15 cellular contexts compared by ENCODE assay signal in the genomic region with DNA sequence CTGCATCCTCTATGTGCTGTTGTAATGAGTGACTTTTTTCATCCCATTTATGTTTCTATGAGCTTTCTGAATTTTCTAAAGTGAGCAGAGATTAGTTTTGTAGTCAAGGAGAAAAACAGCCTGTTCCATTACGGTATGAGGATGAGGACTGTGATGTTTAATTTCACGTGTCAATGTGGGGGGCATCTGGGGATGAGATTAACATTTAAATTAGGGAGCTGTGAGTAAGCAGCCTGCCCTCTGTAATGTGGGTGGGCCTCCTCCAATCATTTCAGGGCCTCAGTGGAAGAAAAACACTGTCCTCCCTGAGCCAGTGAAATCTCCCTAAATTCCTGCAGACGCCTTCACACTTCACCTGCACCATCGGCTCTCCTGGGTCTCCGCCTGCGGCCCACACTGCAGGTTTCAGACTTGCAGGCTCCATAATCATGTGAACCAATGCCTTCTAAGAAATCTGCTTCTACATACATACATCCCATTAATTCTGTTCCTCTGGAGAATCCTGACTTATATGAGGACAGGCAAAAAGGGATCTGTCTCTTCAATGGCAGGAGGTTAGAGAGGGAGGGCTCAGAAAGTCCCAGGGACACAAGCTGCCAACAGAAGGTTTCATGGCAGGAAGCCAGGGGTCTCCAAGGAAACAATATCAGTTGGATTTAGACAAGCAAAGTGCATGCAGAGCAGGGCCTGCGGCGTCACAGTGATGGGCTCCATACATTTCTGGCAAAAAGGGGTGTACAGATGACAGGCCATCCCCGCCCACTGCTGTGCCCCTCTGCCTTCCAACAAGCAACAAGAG.
A peak's percentile ranks its signal among the peaks of the same experiment; 100 is the strongest.
DNase-seq lines count a peak whose midpoint lies in the region; ATAC-seq, FAIRE-seq and TF ChIP-seq lines count a peak whose summit lies in the region.
"Had no signal": no experiment of that assay in that cellular context is flagged by ENCODE, and none has a peak within 500 bp of the region (broad histone marks: within the 10 kb centered on the region; RNA-seq: fewer than 3 reads in every experiment).

No MANE protein-coding gene starts in this region.

- H3K79me2 ChIP-seq in PC-3 (ENCODE audit: low read length) = 0 out of 2 replicates have a peak, but pooled peaks cover 6% of the 10 kb centered on the region

- no peak for FAIRE-seq in HTR-8/SVneo (lab: Jason Lieb, UNC)
- FAIRE-seq: urothelium cell line had no signal

- H3K36me3 ChIP-seq in muscle layer of colon (ENCODE audit: insufficient read depth, low read length) = peaks cover 31% of the 10 kb centered on the region
- peaks cover 23% of the 10 kb centered on the region for H3K36me3 ChIP-seq in PC-3 (ENCODE audit: low read depth, low read length)

- H3K27ac ChIP-seq in muscle layer of colon (ENCODE audit: low read depth, low read length) = peak overlapping the region; percentile 1
- H3K27ac ChIP-seq in PC-3 (ENCODE audit: low read length) = no peak overlapping the region
- H3K27ac ChIP-seq: epithelial cell of prostate, skin epidermis, VCaP had no signal

- no peaks in the 10 kb centered on the region for H4K20me1 ChIP-seq in PC-3 (ENCODE audit: low read length)

- H3K4me3 Mint-ChIP-seq in brain = peak overlapping the region in 2 of 5 experiments; percentile 3
- H3K4me3 Mint-ChIP-seq: activated T-cell treated with anti-CD3 and anti-CD28 coated beads, Interleukin-2, amount 50 U/mL, for 72 hours; B cell had no signal

- peaks cover 64% of the 10 kb centered on the region for H3K36me3 Mint-ChIP-seq in brain

- H3K27me3 ChIP-seq in muscle layer of colon (ENCODE audit: control insufficient read depth in 1 of 2, insufficient read depth in 2 of 2, low read length in 2 of 2) (no peaks in the 10 kb centered on the region), PC-3 (ENCODE audit: low read length) (no peaks in the 10 kb centered on the region)

- CTCF ChIA-PET in PC-3 (lab: Charles Lee) = no interaction called here

- peaks cover 90% of the 10 kb centered on the region for H3K4me1 Mint-ChIP-seq in brain
- H3K4me1 Mint-ChIP-seq: B cell had no signal

- ATAC-seq in HG02870 (IDR thresholded peaks at IDR 0.05; ENCODE audit: unreplicated experiment) = no peak
- ATAC-seq in PC-3 = no peak
- ATAC-seq: activated T-cell treated with anti-CD3 and anti-CD28 coated beads, Interleukin-2, amount 50 U/mL, for 72 hours had no signal

- no peaks in the 10 kb centered on the region for H3K9me3 Mint-ChIP-seq in brain
- H3K9me3 Mint-ChIP-seq: activated T-cell treated with anti-CD3 and anti-CD28 coated beads, Interleukin-2, amount 50 U/mL, for 72 hours had no signal

- TF ChIP-seq CTCF in brain (conservative IDR thresholded peaks at IDR 0.05) (no peak), PC-3 (conservative IDR thresholded peaks at IDR 0.05; ENCODE audit: low read depth, low read length) (no peak)

- H3K27ac Mint-ChIP-seq in brain = peak overlapping the region; percentile 38 to 96 (median 80)
- H3K27ac Mint-ChIP-seq: activated T-cell treated with anti-CD3 and anti-CD28 coated beads, Interleukin-2, amount 50 U/mL, for 72 hours; B cell had no signal

- intact Hi-C loops in PC-3 (cut with micrococcal nuclease) = no loop called here

- no TSS peak for BruUV-seq in PC-3 (replicated peaks; lab: Mats Ljungman, UMichigan)

- H3K4me1 ChIP-seq in muscle layer of colon (ENCODE audit: insufficient read depth, low read length) (peaks cover 44% of the 10 kb centered on the region), PC-3 (ENCODE audit: insufficient read depth, low read length) (no peaks in the 10 kb centered on the region)

- H3K9ac ChIP-seq in muscle layer of colon (ENCODE audit: low read length) = no peak overlapping the region
- H3K9ac ChIP-seq in PC-3 (ENCODE audit: low read length) = no peak overlapping the region

- peaks cover 10% of the 10 kb centered on the region for H3K27me3 Mint-ChIP-seq in brain
- H3K27me3 Mint-ChIP-seq: B cell had no signal

- H3F3A ChIP-seq in PC-3 (ENCODE audit: low read length, unreplicated experiment) = no peaks in the 10 kb centered on the region

- H3K9me2 ChIP-seq in PC-3 (replicated peaks; ENCODE audit: low read length) = no peaks in the 10 kb centered on the region

- no peak overlapping the region for H3K4me2 ChIP-seq in PC-3 (ENCODE audit: low read length)

- no peak overlapping the region for H3K4me3 ChIP-seq in muscle layer of colon (ENCODE audit: low read depth in 1 of 2, low read length in 2 of 2)
- H3K4me3 ChIP-seq in PC-3 (ENCODE audit: low read length) = no peak overlapping the region
- H3K4me3 ChIP-seq: skin epidermis had no signal

- DNase-seq in DMS 273 treated with DMSO at 0.1 percent for 48 hours (lab: John Stamatoyannopoulos, UW) = peak; percentile 45
- DNase-seq in NCI-H2171 (lab: John Stamatoyannopoulos, UW) = peak; percentile 81
- no peak for DNase-seq in PC-3
- no peak for DNase-seq in HTR-8/SVneo (ENCODE audit: insufficient read length, low spot score)
- DNase-seq in T1000 (lab: John Stamatoyannopoulos, UW) = no peak
- DNase-seq: activated T-cell treated with anti-CD3 and anti-CD28 coated beads, Interleukin-2, amount 50 U/mL, for 72 hours; NCI-H1436 treated with DMSO at 0.1 percent for 48 hours had no signal

- H2AFZ ChIP-seq in PC-3 (ENCODE audit: low read length) = no peak overlapping the region

- POLR2A ChIA-PET in PC-3 (lab: Charles Lee; ENCODE audit: unreplicated experiment) = no interaction called here

- H3K9me3 ChIP-seq in muscle layer of colon (ENCODE audit: low read length) (no peaks in the 10 kb centered on the region), PC-3 (ENCODE audit: low read length) (no peaks in the 10 kb centered on the region)

Comparison
In these comparisons a context has a peak if more than half of its experiments do, and no peak if none do; other contexts are left out.
1. DNase-seq: peak in DMS 273 treated with DMSO at 0.1 percent for 48 hours (single experiment) and NCI-H2171 (single experiment); none in PC-3 (single experiment), HTR-8/SVneo (single experiment) and T1000 (single experiment).